ENCODE assay signal across 15 cellular contexts in genomic region chr2:35298493-35298892, GRCh38.
DNase-seq lines count a peak whose midpoint lies in the region; ATAC-seq lines count a peak whose summit lies in the region.
"Had no signal": no experiment of that assay in that cellular context is flagged by ENCODE, and none has a peak within 500 bp of the region (broad histone marks: within the 10 kb centered on the region; RNA-seq: fewer than 3 reads in every experiment).

No MANE protein-coding gene starts in this region.

- no peak overlapping the region for H4K8ac ChIP-seq in mesenchymal stem cell (ENCODE audit: low read length)

- no peak overlapping the region for H3K9ac ChIP-seq in mesenchymal stem cell (ENCODE audit: low read length)

- no peaks in the 10 kb centered on the region for H3K27me3 ChIP-seq in mesenchymal stem cell (ENCODE audit: control insufficient read depth in 1 of 2, insufficient read depth in 1 of 2, low read length in 2 of 2)
- H3K27me3 ChIP-seq: SJSA1, uterus had no signal

- no peak overlapping the region for H2BK5ac ChIP-seq in mesenchymal stem cell (ENCODE audit: low read depth, low read length, poor library complexity, severe bottlenecking)

- no peaks in the 10 kb centered on the region for H3K4me1 ChIP-seq in mesenchymal stem cell (ENCODE audit: control insufficient read depth, insufficient read depth, low read depth, low read length)
- H3K4me1 ChIP-seq: SJSA1, uterus had no signal

- ATAC-seq in GM21723 (IDR thresholded peaks at IDR 0.05; ENCODE audit: unreplicated experiment): no peak
- ATAC-seq: WTC11 had no signal

- no peak overlapping the region for H3K27ac ChIP-seq in mesenchymal stem cell (ENCODE audit: low read length, poor library complexity, severe bottlenecking)
- H3K27ac ChIP-seq: SJSA1, uterus had no signal

- WGBS in mesenchymal stem cell: 86% methylated on average over 3 of the region's 4 CpGs

- H3K36me3 ChIP-seq in mesenchymal stem cell (ENCODE audit: control insufficient read depth in 1 of 2, insufficient read depth in 2 of 2, low read depth in 1 of 2, low read length in 2 of 2): no peaks in the 10 kb centered on the region
- H3K36me3 ChIP-seq: SJSA1, uterus had no signal

- no peak overlapping the region for H2AFZ ChIP-seq in mesenchymal stem cell (ENCODE audit: low read depth, low read length)

- no peak overlapping the region for H2BK120ac ChIP-seq in mesenchymal stem cell (ENCODE audit: low read depth, low read length)

- H3K9me3 ChIP-seq in mesenchymal stem cell (ENCODE audit: control insufficient read depth, low read length): no peaks in the 10 kb centered on the region
- H3K9me3 ChIP-seq: SJSA1, uterus had no signal

- H2BK15ac ChIP-seq in mesenchymal stem cell (ENCODE audit: low read depth, poor library complexity, severe bottlenecking): no peak overlapping the region

- H3K4me2 ChIP-seq in mesenchymal stem cell (ENCODE audit: low read length, poor library complexity, severe bottlenecking): no peak overlapping the region

- H3K4me3 ChIP-seq in mesenchymal stem cell (ENCODE audit: insufficient read depth in 1 of 2, low read depth in 1 of 2, low read length in 2 of 2): no peak overlapping the region
- H3K4me3 ChIP-seq: SJSA1, uterus had no signal

- no peak overlapping the region for H3K23ac ChIP-seq in mesenchymal stem cell (ENCODE audit: low read length in 2 of 2)

- no peak overlapping the region for H2BK12ac ChIP-seq in mesenchymal stem cell (ENCODE audit: low read length in 2 of 2)

- no peak overlapping the region for H3K4ac ChIP-seq in mesenchymal stem cell (ENCODE audit: low read depth in 1 of 2, low read length in 2 of 2)

- DNase-seq in Caki2 (ENCODE audit: low read depth) (peak; percentile 97), RKO (ENCODE audit: low spot score) (peak; percentile 4), dermis blood vessel endothelial cell (peak; percentile 1), mesenchymal stem cell (peak; percentile 1), NCI-H1694 (lab: John Stamatoyannopoulos, UW) (no peak), mesenteric fat pad (ENCODE audit: low spot score) (no peak)
- DNase-seq in activated effector memory CD4-positive, alpha-beta T cell treated with anti-CD3 and anti-CD28 coated beads, Interleukin-2, amount 50 U/mL, for 16 hours: no peak
- DNase-seq: activated CD8-positive, alpha-beta memory T cell treated with anti-CD3 and anti-CD28 coated beads, Interleukin-2, amount 50 U/mL, for 48 hours; effector CD4-positive, alpha-beta T cell; NCI-H1417 treated with DMSO at 0.1 percent for 48 hours; NCI-H82; uterus had no signal

- no peak overlapping the region for H2AK5ac ChIP-seq in mesenchymal stem cell (ENCODE audit: low read length, severe bottlenecking)

- H4K91ac ChIP-seq in mesenchymal stem cell (ENCODE audit: low read length): no peak overlapping the region

- H3K14ac ChIP-seq in mesenchymal stem cell (ENCODE audit: low read length in 2 of 2): no peak overlapping the region

- H3K79me1 ChIP-seq in mesenchymal stem cell (replicated peaks; ENCODE audit: low read length, poor library complexity, severe bottlenecking): no peaks in the 10 kb centered on the region

- in situ Hi-C loops in Caki2 (cut with HindIII; ENCODE audit: low pct_unique_long_range_greater_than_20kb, low sequenced_read_pairs): no loop called here

- no peak overlapping the region for H3K18ac ChIP-seq in mesenchymal stem cell (ENCODE audit: low read depth in 1 of 2, low read length in 2 of 2)

Comparison
In these comparisons a context has a peak if more than half of its experiments do, and no peak if none do; other contexts are left out.
1. DNase-seq: peak in Caki2 (single experiment), RKO (single experiment), dermis blood vessel endothelial cell (single experiment) and mesenchymal stem cell (single experiment); none in NCI-H1694 (single experiment), activated effector memory CD4-positive, alpha-beta T cell treated with anti-CD3 and anti-CD28 coated beads, Interleukin-2, amount 50 U/mL, for 16 hours (single experiment) and mesenteric fat pad (single experiment).